Comparison of ENCODE assay signal across 1 cellular context in genomic region chr7:106952658-106953231, GRCh38.
TF ChIP-seq lines count a peak whose summit lies in the region.

No MANE protein-coding gene starts in this region.

TF ChIP-seq in K562, 482 proteins besides CTCF, POLR2A, EP300 and RAD21 (continued from another document and continues in another):
- TF ChIP-seq RCOR1 (IDR thresholded peaks at IDR 0.05; ENCODE audit: borderline replicate concordance in 1 of 2, low read depth in 2 of 2, low read length in 2 of 2) (peak; percentile 80 to 92), ZBTB40 (IDR thresholded peaks at IDR 0.05) (peak; percentile 42; the same call in 1 of the 2 replicates), ZBTB40 (CRISPR knock-in tag; IDR thresholded peaks at IDR 0.05) (no peak), ZNF175 (CRISPR knock-in tag; IDR thresholded peaks at IDR 0.05; ENCODE audit: low read depth) (no peak), IRF2 (CRISPR knock-in tag; IDR thresholded peaks at IDR 0.05) (no peak), HLTF (IDR thresholded peaks at IDR 0.05) (peak; percentile 71; the same call in 1 of the 2 replicates), DEAF1 (CRISPR knock-in tag; IDR thresholded peaks at IDR 0.05) (no peak), E2F6 (IDR thresholded peaks at IDR 0.05; ENCODE audit: borderline replicate concordance in 1 of 2, extremely low read depth in 1 of 2, insufficient read depth in 1 of 2, insufficient read length in 1 of 2, low read depth in 1 of 2, low read length in 1 of 2, poor library complexity in 1 of 2, severe bottlenecking in 1 of 2) (peak in 1 of 2 experiments; percentile 20), TFAP4 (CRISPR knock-in tag; IDR thresholded peaks at IDR 0.05; ENCODE audit: borderline replicate concordance) (peak; percentile 96), ATF3 (IDR thresholded peaks at IDR 0.05) (peak; percentile 28; the same call in 1 of the 2 replicates), ATF3 (CRISPR knock-in tag; conservative IDR thresholded peaks at IDR 0.05) (no peak), SRSF1 (IDR thresholded peaks at IDR 0.05; ENCODE audit: low read depth, low read length) (no peak), ZNF263 (CRISPR knock-in tag; IDR thresholded peaks at IDR 0.05; ENCODE audit: borderline replicate concordance) (no peak), NFE2 (IDR thresholded peaks at IDR 0.05; ENCODE audit: low read depth) (0 out of 2 replicates have a peak, but pooled peaks have one; percentile 12), SRSF9 (IDR thresholded peaks at IDR 0.05; ENCODE audit: borderline replicate concordance, low read depth, low read length) (no peak), BRD9 (IDR thresholded peaks at IDR 0.05; ENCODE audit: low read depth, partially characterized antibody) (peak; percentile 55), FIP1L1 (IDR thresholded peaks at IDR 0.05; ENCODE audit: low read depth, low read length, poor library complexity, severe bottlenecking) (no peak), ZNF589 (CRISPR knock-in tag; IDR thresholded peaks at IDR 0.05; ENCODE audit: low read depth) (0 out of 2 replicates have a peak, but pooled peaks have one; percentile 43), CREB1 (IDR thresholded peaks at IDR 0.05) (0 out of 2 replicates have a peak, but pooled peaks have one; percentile 22), CREB1 (CRISPR knock-in tag; IDR thresholded peaks at IDR 0.05) (no peak; the same call in 1 of the 2 replicates), E2F1 (CRISPR knock-in tag; IDR thresholded peaks at IDR 0.05) (no peak), RAD51 (IDR thresholded peaks at IDR 0.05; ENCODE audit: borderline replicate concordance, low read depth) (peak; percentile 90), ETS1 (conservative IDR thresholded peaks at IDR 0.05; ENCODE audit: control insufficient read depth, low read depth, low read length) (peak; percentile 56; the same call in 1 of the 2 replicates), ZNF197 (CRISPR knock-in tag; IDR thresholded peaks at IDR 0.05; ENCODE audit: low read depth) (peak; percentile 69; the same call in 1 of the 2 replicates), KDM1A (IDR thresholded peaks at IDR 0.05) (peak; percentile 69 to 84), THAP7 (CRISPR knock-in tag; IDR thresholded peaks at IDR 0.05) (no peak), TEAD4 (IDR thresholded peaks at IDR 0.05; ENCODE audit: low read length) (peak; percentile 86), TEAD4 (CRISPR knock-in tag; IDR thresholded peaks at IDR 0.05; ENCODE audit: borderline replicate concordance) (no peak), RUNX1 (IDR thresholded peaks at IDR 0.05; ENCODE audit: low read depth) (no peak), SMAD2 (IDR thresholded peaks at IDR 0.05; ENCODE audit: low read depth, low read length) (no peak), POLR2AphosphoS5 (IDR thresholded peaks at IDR 0.05; ENCODE audit: control insufficient read depth, insufficient read depth, low read depth, low read length) (peak; percentile 68; the same call in 1 of the 2 replicates), ARID1B (IDR thresholded peaks at IDR 0.05) (peak; percentile 90), JUND (IDR thresholded peaks at IDR 0.05; ENCODE audit: borderline replicate concordance, low read depth, low read length) (peak; percentile 70), JUND (tag; IDR thresholded peaks at IDR 0.05; ENCODE audit: borderline replicate concordance, low read depth, low read length) (peak; percentile 81; the same call in 2 of the 3 replicates), PBX2 (CRISPR knock-in tag; IDR thresholded peaks at IDR 0.05; ENCODE audit: low read depth) (no peak), PBX2 (tag; conservative IDR thresholded peaks at IDR 0.05; ENCODE audit: low read depth) (peak; percentile 72), TGIF2 (CRISPR knock-in tag; IDR thresholded peaks at IDR 0.05) (no peak), RFX5 (IDR thresholded peaks at IDR 0.05; ENCODE audit: low read depth, low read length) (0 out of 2 replicates have a peak, but pooled peaks have one; percentile 51), TRIM28 (IDR thresholded peaks at IDR 0.05) (peak; percentile 32; the same call in 1 of the 2 replicates)
